In the genomic region with DNA sequence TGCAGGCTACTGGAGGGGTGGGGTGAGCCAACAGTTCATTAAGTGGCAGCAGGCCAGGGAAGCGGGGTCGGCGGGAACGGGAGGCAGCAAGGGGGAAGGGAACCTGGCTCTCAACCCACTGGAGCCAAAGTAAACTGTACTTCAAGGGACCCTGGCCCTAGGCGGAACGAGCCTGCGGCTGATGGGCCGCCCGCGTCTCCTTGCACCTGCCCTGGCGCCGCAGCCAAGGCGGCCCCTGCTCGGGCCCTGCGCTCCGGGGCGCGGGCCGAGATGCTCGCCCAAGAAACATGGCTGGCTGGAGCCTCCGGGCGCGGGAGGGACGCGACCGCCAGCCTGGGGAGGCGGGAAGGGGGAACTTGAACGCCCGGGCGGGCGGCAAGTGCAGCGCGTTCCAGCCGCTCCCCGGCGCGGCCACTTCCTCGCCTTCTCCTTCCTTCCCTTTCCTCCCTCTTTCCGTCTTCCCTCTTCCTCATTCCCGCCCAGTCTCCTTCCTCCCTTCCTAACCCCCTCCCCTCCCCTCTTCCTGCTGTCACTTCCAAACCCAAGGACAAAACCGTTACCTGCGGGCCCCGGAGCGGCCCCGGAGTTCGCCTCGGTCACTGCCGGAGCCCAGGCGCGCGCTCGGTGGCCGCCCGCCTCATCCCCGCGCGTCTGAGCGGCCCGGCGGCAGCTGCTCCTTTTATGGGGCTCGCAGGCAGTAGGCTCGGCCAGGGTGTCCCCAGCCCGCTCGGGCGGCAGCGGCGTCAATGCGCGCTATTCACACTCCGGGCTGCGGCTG, we compare ENCODE assay signal across 9 cellular contexts.
A peak's percentile ranks its signal among the peaks of the same experiment; 100 is the strongest.
DNase-seq lines count a peak whose midpoint lies in the region; ATAC-seq, FAIRE-seq and TF ChIP-seq lines count a peak whose summit lies in the region.
"Had no signal": no experiment of that assay in that cellular context is flagged by ENCODE, and none has a peak within 500 bp of the region (broad histone marks: within the 10 kb centered on the region; RNA-seq: fewer than 3 reads in every experiment).

No MANE protein-coding gene starts in this region.

- no peak overlapping the region for H3K27ac ChIP-seq in GM23338 (ENCODE audit: low read depth)
- no peak overlapping the region for H3K27ac ChIP-seq in kidney (ENCODE audit: low read depth in 2 of 2, low read length in 2 of 2)
- H3K27ac ChIP-seq in small intestine (ENCODE audit: low read depth in 1 of 2, low read length in 1 of 2) = no peak overlapping the region

- H4K20me1 ChIP-seq in GM23338 (replicated peaks; ENCODE audit: insufficient read depth) = peaks cover 42% of the 10 kb centered on the region

- ATAC-seq in GM23338 = peak; percentile 78

- intact Hi-C loops in kidney (cut with DNase I) = no loop called here

- H2AFZ ChIP-seq in GM23338 = peak overlapping the region; percentile 21; the same call in 1 of the 2 replicates

- FAIRE-seq in kidney (lab: Jason Lieb, UNC) (no peak), small intestine (lab: Jason Lieb, UNC) (no peak)

- DNase-seq in GM23338 (ENCODE audit: low spot score) (peak; percentile 79), chondrocyte (ENCODE audit: low spot score) (no peak), kidney (peak; percentile 75), small intestine (peak; percentile 16), NCI-H1417 (lab: John Stamatoyannopoulos, UW) (no peak)
- no peak for DNase-seq in activated CD4-positive, alpha-beta T cell treated with anti-CD3 and anti-CD28 coated beads, Interleukin-2, amount 10 ng/mL, durations not matched to agents 7 days and 5 days
- DNase-seq in activated naive CD8-positive, alpha-beta T cell treated with anti-CD3 and anti-CD28 coated beads for 36 hours = no peak
- no peak for DNase-seq in activated CD4-positive, alpha-beta T cell treated with anti-CD3 and anti-CD28 coated beads, Interleukin-2, amount 50 U/mL, for 4 hours
- DNase-seq: activated B cell treated with CpG ODN at 0.5 μM for 24 hours had no signal

- peak overlapping the region; percentile 94 for H3K4me2 ChIP-seq in GM23338

- H3K4me3 ChIP-seq in GM23338 = peak overlapping the region; percentile 78
- peak overlapping the region; percentile 22 to 50 for H3K4me3 ChIP-seq in kidney (ENCODE audit: low read length in 2 of 2)
- peak overlapping the region in 1 of 2 donors; percentile 13 for H3K4me3 ChIP-seq in small intestine (ENCODE audit: low read depth in 1 of 2, low read length in 2 of 2)

- peaks cover 40% of the 10 kb centered on the region for H3K4me1 ChIP-seq in GM23338 (ENCODE audit: insufficient read depth)
- peaks cover 0 to 9% of the 10 kb centered on the region in 2 donors for H3K4me1 ChIP-seq in kidney (ENCODE audit: control insufficient read depth in 1 of 2, insufficient read depth in 1 of 2, low read depth in 1 of 2, low read length in 2 of 2)
- no peaks in the 10 kb centered on the region for H3K4me1 ChIP-seq in small intestine (ENCODE audit: control insufficient read depth in 2 of 2, insufficient read depth in 1 of 2, low read depth in 1 of 2, low read length in 1 of 2)

- H3K36me3 ChIP-seq in GM23338 (ENCODE audit: insufficient read depth) (no peaks in the 10 kb centered on the region), kidney (ENCODE audit: control insufficient read depth in 1 of 2, insufficient read depth in 2 of 2, low read length in 2 of 2) (no peaks in the 10 kb centered on the region), small intestine (ENCODE audit: control insufficient read depth in 2 of 2, insufficient read depth in 2 of 2, low read length in 2 of 2) (no peaks in the 10 kb centered on the region)

- H3K27me3 Mint-ChIP-seq in GM23338 (ENCODE audit: insufficient read depth, low read depth, poor library complexity) = peaks cover 12% of the 10 kb centered on the region
- H3K27me3 Mint-ChIP-seq in chondrocyte (ENCODE audit: low read depth) = no peaks in the 10 kb centered on the region
- peaks cover 11% of the 10 kb centered on the region for H3K27me3 Mint-ChIP-seq in activated CD4-positive, alpha-beta T cell treated with anti-CD3 and anti-CD28 coated beads, Interleukin-2, amount 10 ng/mL, durations not matched to agents 7 days and 5 days
- peaks cover 14% of the 10 kb centered on the region for H3K27me3 Mint-ChIP-seq in activated naive CD8-positive, alpha-beta T cell treated with anti-CD3 and anti-CD28 coated beads for 36 hours
- H3K27me3 Mint-ChIP-seq: activated B cell treated with CpG ODN at 0.5 μM for 24 hours had no signal

- WGBS in small intestine, 3 donors = 3 to 6% (median 4%) methylated on average over 57 to 71 of the region's 71 CpGs

- H3K4me3 Mint-ChIP-seq in GM23338 (peak overlapping the region; percentile 78), chondrocyte (ENCODE audit: unreplicated experiment) (peak overlapping the region; percentile 75)
- H3K4me3 Mint-ChIP-seq in activated CD4-positive, alpha-beta T cell treated with anti-CD3 and anti-CD28 coated beads, Interleukin-2, amount 10 ng/mL, durations not matched to agents 7 days and 5 days = no peak overlapping the region
- no peak overlapping the region for H3K4me3 Mint-ChIP-seq in activated naive CD8-positive, alpha-beta T cell treated with anti-CD3 and anti-CD28 coated beads for 36 hours
- H3K4me3 Mint-ChIP-seq: activated B cell treated with CpG ODN at 0.5 μM for 24 hours had no signal

- H3K9me3 Mint-ChIP-seq in GM23338 (no peaks in the 10 kb centered on the region), chondrocyte (ENCODE audit: low read depth) (no peaks in the 10 kb centered on the region)
- no peaks in the 10 kb centered on the region for H3K9me3 Mint-ChIP-seq in activated CD4-positive, alpha-beta T cell treated with anti-CD3 and anti-CD28 coated beads, Interleukin-2, amount 10 ng/mL, durations not matched to agents 7 days and 5 days
- no peaks in the 10 kb centered on the region for H3K9me3 Mint-ChIP-seq in activated naive CD8-positive, alpha-beta T cell treated with anti-CD3 and anti-CD28 coated beads for 36 hours
- H3K9me3 Mint-ChIP-seq: activated B cell treated with CpG ODN at 0.5 μM for 24 hours had no signal

- peaks cover 67% of the 10 kb centered on the region for H3K79me2 ChIP-seq in GM23338 (replicated peaks; ENCODE audit: insufficient read depth)

- peaks cover 14% of the 10 kb centered on the region; the same call in 1 of the 2 replicates for H3F3A ChIP-seq in GM23338 (replicated peaks; ENCODE audit: low read depth)

- H3K36me3 Mint-ChIP-seq in GM23338 (ENCODE audit: low read depth) (no peaks in the 10 kb centered on the region), chondrocyte (ENCODE audit: low read depth) (no peaks in the 10 kb centered on the region)
- no peaks in the 10 kb centered on the region for H3K36me3 Mint-ChIP-seq in activated CD4-positive, alpha-beta T cell treated with anti-CD3 and anti-CD28 coated beads, Interleukin-2, amount 10 ng/mL, durations not matched to agents 7 days and 5 days (ENCODE audit: low read depth)
- no peaks in the 10 kb centered on the region for H3K36me3 Mint-ChIP-seq in activated naive CD8-positive, alpha-beta T cell treated with anti-CD3 and anti-CD28 coated beads for 36 hours

- H3K27me3 ChIP-seq in GM23338 (ENCODE audit: insufficient read depth) (peaks cover 9% of the 10 kb centered on the region), small intestine (ENCODE audit: control insufficient read depth in 2 of 2, insufficient read depth in 2 of 2, low read length in 2 of 2) (peaks cover 0 to 3% of the 10 kb centered on the region in 2 donors)

- H3K27ac Mint-ChIP-seq in GM23338 = no peak overlapping the region
- H3K27ac Mint-ChIP-seq in chondrocyte (ENCODE audit: unreplicated experiment) = no peak overlapping the region
- no peak overlapping the region for H3K27ac Mint-ChIP-seq in activated CD4-positive, alpha-beta T cell treated with anti-CD3 and anti-CD28 coated beads, Interleukin-2, amount 10 ng/mL, durations not matched to agents 7 days and 5 days
- no peak overlapping the region for H3K27ac Mint-ChIP-seq in activated naive CD8-positive, alpha-beta T cell treated with anti-CD3 and anti-CD28 coated beads for 36 hours
- H3K27ac Mint-ChIP-seq: activated B cell treated with CpG ODN at 0.5 μM for 24 hours had no signal

- peaks cover 51% of the 10 kb centered on the region for H3K4me1 Mint-ChIP-seq in GM23338
- peaks cover 20% of the 10 kb centered on the region for H3K4me1 Mint-ChIP-seq in chondrocyte (ENCODE audit: low read depth)
- no peaks in the 10 kb centered on the region for H3K4me1 Mint-ChIP-seq in activated CD4-positive, alpha-beta T cell treated with anti-CD3 and anti-CD28 coated beads, Interleukin-2, amount 10 ng/mL, durations not matched to agents 7 days and 5 days
- no peaks in the 10 kb centered on the region for H3K4me1 Mint-ChIP-seq in activated naive CD8-positive, alpha-beta T cell treated with anti-CD3 and anti-CD28 coated beads for 36 hours
- H3K4me1 Mint-ChIP-seq: activated B cell treated with CpG ODN at 0.5 μM for 24 hours had no signal

- H3K9me3 ChIP-seq in kidney (ENCODE audit: control insufficient read depth in 1 of 2, low read length in 2 of 2) (no peaks in the 10 kb centered on the region), small intestine (ENCODE audit: control insufficient read depth, low read depth) (no peaks in the 10 kb centered on the region)

- TF ChIP-seq CTCF in GM23338 (conservative IDR thresholded peaks at IDR 0.05; ENCODE audit: low read depth in 2 of 2) (no peak), chondrocyte (IDR thresholded peaks at IDR 0.05) (no peak), kidney (IDR thresholded peaks at IDR 0.05; ENCODE audit: borderline replicate concordance, extremely low read depth, insufficient read depth) (no peak)

- CTCF ChIA-PET in activated CD4-positive, alpha-beta T cell treated with anti-CD3 and anti-CD28 coated beads, Interleukin-2, amount 10 ng/mL, durations not matched to agents 7 days and 5 days (lab: Charles Lee) = no interaction called here

- POLR2A ChIA-PET in activated CD4-positive, alpha-beta T cell treated with anti-CD3 and anti-CD28 coated beads, Interleukin-2, amount 10 ng/mL, durations not matched to agents 7 days and 5 days (lab: Charles Lee) = no interaction called here

- no peak overlapping the region for H3K9ac ChIP-seq in kidney (ENCODE audit: low read length in 2 of 2)

- H3K9me2 ChIP-seq in GM23338 (ENCODE audit: insufficient read depth) = no peaks in the 10 kb centered on the region

TF ChIP-seq in GM23338, 12 proteins besides CTCF, POLR2A, EP300 and RAD21:
- no peak for TF ChIP-seq POLR2AphosphoS5 (IDR thresholded peaks at IDR 0.05; ENCODE audit: low read depth)
- 0 out of 2 replicates have a peak, but pooled peaks have one; percentile 34 for TF ChIP-seq CREB1 (CRISPR knock-in tag; IDR thresholded peaks at IDR 0.05; ENCODE audit: low read depth)

Comparison
In these comparisons a context has a peak if more than half of its experiments do, and no peak if none do; other contexts are left out.
1. DNase-seq: peak in GM23338 (single experiment), kidney (single experiment) and small intestine (single experiment); none in chondrocyte (single experiment), activated CD4-positive, alpha-beta T cell treated with anti-CD3 and anti-CD28 coated beads, Interleukin-2, amount 10 ng/mL, durations not matched to agents 7 days and 5 days (single experiment), NCI-H1417 (0 of 3), activated naive CD8-positive, alpha-beta T cell treated with anti-CD3 and anti-CD28 coated beads for 36 hours (single experiment) and activated CD4-positive, alpha-beta T cell treated with anti-CD3 and anti-CD28 coated beads, Interleukin-2, amount 50 U/mL, for 4 hours (0 of 2).
2. H3K4me3 Mint-ChIP-seq: peak in GM23338 (single experiment) and chondrocyte (single experiment); none in activated CD4-positive, alpha-beta T cell treated with anti-CD3 and anti-CD28 coated beads, Interleukin-2, amount 10 ng/mL, durations not matched to agents 7 days and 5 days (single experiment) and activated naive CD8-positive, alpha-beta T cell treated with anti-CD3 and anti-CD28 coated beads for 36 hours (single experiment).